ENCODE assay signal across 8 cellular contexts in genomic region chr3:48446425-48447193, GRCh38. TPM values are rescaled to one million over a fixed set of nuclear protein-coding genes. Genes with fewer than 3 reads are reported as not detected.
DNase-seq lines count a peak whose midpoint lies in the region; ATAC-seq and TF ChIP-seq lines count a peak whose summit lies in the region.

Gene ATRIP, plus strand, starts transcription at chr3:48446737. Its CDS starts 109 bp downstream, at chr3:48446846.

- intact Hi-C loops in transverse colon (cut with DNase I; ENCODE audit: low total_unique reads): no loop called here

- H3K9me3 ChIP-seq in cardiac muscle cell (ENCODE audit: low read depth) (no peaks in the 10 kb centered on the region), transverse colon (no peaks in the 10 kb centered on the region)

- H3K4me1 Mint-ChIP-seq in HFFc6 (ENCODE audit: low read depth): peaks cover 40% of the 10 kb centered on the region
- peaks cover 44% of the 10 kb centered on the region for H3K4me1 Mint-ChIP-seq in activated naive CD8-positive, alpha-beta T cell treated with anti-CD3 and anti-CD28 coated beads, Interleukin-2, amount 50 U/mL, for 24 hours

- H3K4me3 ChIP-seq in cardiac muscle cell (peak within 1 kb of the TSS; percentile 91), transverse colon (peak within 1 kb of the TSS; percentile 66 to 87 (median 70))

- peak within 1 kb of the TSS; percentile 90 for H3K27ac Mint-ChIP-seq in HFFc6
- peak within 1 kb of the TSS; percentile 88 for H3K27ac Mint-ChIP-seq in activated naive CD8-positive, alpha-beta T cell treated with anti-CD3 and anti-CD28 coated beads, Interleukin-2, amount 50 U/mL, for 24 hours

- peaks cover 3% of the 10 kb centered on the region for H3K36me3 ChIP-seq in cardiac muscle cell
- peaks cover 0 to 11% (median 3%) of the 10 kb centered on the region in 4 donors for H3K36me3 ChIP-seq in transverse colon

- in situ Hi-C loops in transverse colon (cut with MboI; ENCODE audit: low pct_ligation_motif_present in 1 of 4, low pct_unique_long_range_greater_than_20kb in 1 of 4, low sequenced_read_pairs in 3 of 4): no loop called here

- no peaks in the 10 kb centered on the region for H3K27me3 ChIP-seq in cardiac muscle cell
- no peaks in the 10 kb centered on the region for H3K27me3 ChIP-seq in transverse colon

- H3K36me3 Mint-ChIP-seq in HFFc6 (ENCODE audit: low read depth): peaks cover 20% of the 10 kb centered on the region; the same call in 1 of the 2 replicates
- H3K36me3 Mint-ChIP-seq in activated naive CD8-positive, alpha-beta T cell treated with anti-CD3 and anti-CD28 coated beads, Interleukin-2, amount 50 U/mL, for 24 hours (ENCODE audit: low read depth): peaks cover 49% of the 10 kb centered on the region

- peak; percentile 96 for ATAC-seq in activated naive CD8-positive, alpha-beta T cell treated with anti-CD3 and anti-CD28 coated beads, Interleukin-2, amount 50 U/mL, for 24 hours

- peak within 1 kb of the TSS; percentile 92 for H3K4me3 Mint-ChIP-seq in HFFc6
- H3K4me3 Mint-ChIP-seq in activated naive CD8-positive, alpha-beta T cell treated with anti-CD3 and anti-CD28 coated beads, Interleukin-2, amount 50 U/mL, for 24 hours: peak within 1 kb of the TSS; percentile 94

- peak; percentile 97 for TF ChIP-seq POLR2A in GM10847 (IDR thresholded peaks at IDR 0.05; ENCODE audit: extremely low read depth, insufficient read length)
- TF ChIP-seq POLR2A in transverse colon (IDR thresholded peaks at IDR 0.05): peak; percentile 88

- no peak; the same call in 1 of the 2 replicates for TF ChIP-seq CTCF in HFFc6 (IDR thresholded peaks at IDR 0.05)
- TF ChIP-seq CTCF in cardiac muscle cell (IDR thresholded peaks at IDR 0.05; ENCODE audit: low read depth, low read length): no peak
- peak in 2 of 5 experiments; percentile 5 to 9 for TF ChIP-seq CTCF in transverse colon (IDR thresholded peaks at IDR 0.05)

- H3K27ac ChIP-seq in cardiac muscle cell: peak within 1 kb of the TSS; percentile 89
- H3K27ac ChIP-seq in transverse colon: peak within 1 kb of the TSS; percentile 92 to 97 (median 94)

- DNase-seq in HFFc6: peak; percentile 82
- peak; percentile 72 for DNase-seq in NCI-H1048 (lab: John Stamatoyannopoulos, UW)
- peak; percentile 79 for DNase-seq in T follicular helper cell (ENCODE audit: low read depth)
- DNase-seq in activated naive CD8-positive, alpha-beta T cell treated with anti-CD3 and anti-CD28 coated beads, Interleukin-2, amount 50 U/mL, for 24 hours: peak; percentile 90
- peak; percentile 90 to 95 for DNase-seq in cardiac muscle cell (ENCODE audit: low read depth in 1 of 2, low spot score in 1 of 2)
- peak; percentile 78 for DNase-seq in pons (ENCODE audit: low spot score)
- DNase-seq in transverse colon: peak; percentile 94

- peak; percentile 10 for TF ChIP-seq EP300 in transverse colon (IDR thresholded peaks at IDR 0.05; ENCODE audit: low read depth)

- H3K9me3 Mint-ChIP-seq in HFFc6: no peaks in the 10 kb centered on the region
- no peaks in the 10 kb centered on the region for H3K9me3 Mint-ChIP-seq in activated naive CD8-positive, alpha-beta T cell treated with anti-CD3 and anti-CD28 coated beads, Interleukin-2, amount 50 U/mL, for 24 hours

- WGBS in transverse colon (ENCODE audit: low coverage in 1 of 2), 2 donors: 1% methylated on average over 53 of the region's 91 CpGs; no CpG with 5 or more reads in 1 of the 2 donors

- H3K4me1 ChIP-seq in cardiac muscle cell (ENCODE audit: low read depth) (peaks cover 6% of the 10 kb centered on the region), transverse colon (peaks cover 16 to 23% (median 18%) of the 10 kb centered on the region in 4 donors)

- peaks cover 5% of the 10 kb centered on the region; the same call in 1 of the 2 replicates for H3K27me3 Mint-ChIP-seq in HFFc6 (ENCODE audit: insufficient read depth)
- H3K27me3 Mint-ChIP-seq in activated naive CD8-positive, alpha-beta T cell treated with anti-CD3 and anti-CD28 coated beads, Interleukin-2, amount 50 U/mL, for 24 hours: no peaks in the 10 kb centered on the region

RNA-seq across cellular contexts. Expression of gene ATRIP, which starts in this region (rescaled TPM):
- 10 to 100 TPM in 1 of 6 experiments, 1 to 10 TPM in 5; 7.0 to 10.5 (median 8.2) TPM for total RNA-seq in HFFc6 (2021; fragmentation: NEBNext Ultra II Directional; extraction: Animal tissue kit (Norgen Biotek cat#: 25700))
- 8.7 and 9.4 TPM in 2 replicates for total RNA-seq in cardiac muscle cell
- polyA plus RNA-seq in cardiac muscle cell: 6.4 and 11.2 TPM in 2 replicates
- 1 to 10 TPM; 1.8 to 4.4 (median 2.9) TPM for total RNA-seq in transverse colon

Comparison
In these comparisons a context has a peak if more than half of its experiments do, and no peak if none do; other contexts are left out.
1. Peak in every context shown above with its lines: DNase-seq, ATAC-seq, H3K4me3 ChIP-seq and H3K27ac ChIP-seq.